Comparison of ENCODE assay signal across 11 cellular contexts in the genomic region with DNA sequence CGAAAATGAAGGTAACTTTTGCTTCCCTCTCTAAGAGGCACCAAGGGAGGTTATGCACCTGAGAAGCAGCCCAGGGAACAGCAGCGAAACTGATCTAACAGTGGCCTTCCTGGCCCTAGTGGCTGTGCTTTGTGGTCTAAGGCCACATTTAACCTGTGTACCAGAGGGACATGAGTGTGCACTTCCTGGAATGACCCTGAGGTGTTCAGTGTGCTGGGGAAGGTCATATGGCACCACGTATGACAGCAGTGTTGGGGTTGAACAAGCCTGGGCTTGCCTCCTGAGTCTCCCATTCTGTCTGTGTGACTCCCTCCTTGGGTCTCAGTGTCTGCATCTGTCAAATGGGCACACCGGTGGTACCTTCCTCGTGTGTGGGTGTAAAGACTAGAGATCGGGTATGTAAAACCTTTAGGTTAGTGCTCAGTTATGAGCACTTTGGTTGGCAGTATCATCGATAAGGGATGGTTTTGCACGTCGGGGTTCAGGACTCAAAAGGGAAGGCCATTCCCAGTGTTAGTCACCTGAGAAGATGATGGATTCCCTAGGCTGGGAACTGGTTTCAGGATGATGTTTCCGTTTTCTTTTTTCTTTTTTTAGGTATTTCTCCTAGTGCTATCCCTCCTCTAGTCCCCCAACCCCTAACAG. TPM values are rescaled to one million over a fixed set of nuclear protein-coding genes. Genes with fewer than 3 reads are reported as not detected.
DNase-seq lines count a peak whose midpoint lies in the region; ATAC-seq and TF ChIP-seq lines count a peak whose summit lies in the region.
"Had no signal": no experiment of that assay in that cellular context is flagged by ENCODE, and none has a peak within 500 bp of the region (broad histone marks: within the 10 kb centered on the region; RNA-seq: fewer than 3 reads in every experiment).

No MANE protein-coding gene starts in this region.

- CTCF ChIA-PET in T-cell (lab: Charles Lee), result no interaction called here

- POLR2A ChIA-PET in T-cell (lab: Charles Lee), result no interaction called here

- in situ Hi-C loops in GM13976 (cut with MboI; ENCODE audit: low sequenced_read_pairs, unreplicated experiment), result no loop called here

- H3K4me3 Mint-ChIP-seq in central memory CD8-positive, alpha-beta T cell, result peak overlapping the region; percentile 56
- H3K4me3 Mint-ChIP-seq in T-cell, result no peak overlapping the region

- DNase-seq in GM13976 (ENCODE audit: low spot score) (peak; percentile 28), NCI-H187 (lab: John Stamatoyannopoulos, UW) (no peak), T-cell (no peak), 8988T (no peak), NOMO-1 treated with DMSO at 0.1 percent for 48 hours (lab: John Stamatoyannopoulos, UW; ENCODE audit: unreplicated experiment) (no peak)
- no peak for DNase-seq in central memory CD8-positive, alpha-beta T cell (ENCODE audit: low spot score in 2 of 2)
- DNase-seq: left cardiac atrium, NCI-H2171 had no signal

- H3K4me1 Mint-ChIP-seq in central memory CD8-positive, alpha-beta T cell, result peaks cover 74% of the 10 kb centered on the region
- peaks cover 0 to 46% (median 5%) of the 10 kb centered on the region in 3 donors for H3K4me1 Mint-ChIP-seq in T-cell

- H3K27ac Mint-ChIP-seq in central memory CD8-positive, alpha-beta T cell (ENCODE audit: low read depth), result peak overlapping the region; percentile 88
- H3K27ac Mint-ChIP-seq in T-cell, result no peak overlapping the region
- H3K27ac Mint-ChIP-seq: activated T-helper 2 cell treated with anti-CD3 and anti-CD28 coated beads, Interferon-gamma antibody, Interleukin-2, Interleukin-4, amounts not matched to agents 10 μg/mL and 5 μg/mL and 100 μg/mL, durations not matched to agents 14 hours and 24 hours and 36 hours had no signal

- peak; percentile 37 for ATAC-seq in GM19463 (IDR thresholded peaks at IDR 0.05; ENCODE audit: unreplicated experiment)
- peak; percentile 36 for ATAC-seq in HG03159 (IDR thresholded peaks at IDR 0.05; ENCODE audit: unreplicated experiment)
- peak; percentile 25 for ATAC-seq in central memory CD8-positive, alpha-beta T cell (replicated peaks; ENCODE audit: extremely low read depth, poor library complexity, severe bottlenecking)
- ATAC-seq in T-cell (replicated peaks in 1 of 4), result no peak
- ATAC-seq: left cardiac atrium had no signal

- no peak for TF ChIP-seq CTCF in GM13976 (IDR thresholded peaks at IDR 0.05; ENCODE audit: borderline replicate concordance, control extremely low read depth, extremely low read depth, insufficient read depth, missing control alignments)

- no peaks in the 10 kb centered on the region for H3K27me3 Mint-ChIP-seq in central memory CD8-positive, alpha-beta T cell
- H3K27me3 Mint-ChIP-seq in T-cell, result peaks cover 0 to 7% of the 10 kb centered on the region in 2 donors

- H3K9me3 Mint-ChIP-seq in central memory CD8-positive, alpha-beta T cell, result no peaks in the 10 kb centered on the region
- H3K9me3 Mint-ChIP-seq in T-cell, result no peaks in the 10 kb centered on the region

- H3K36me3 Mint-ChIP-seq in central memory CD8-positive, alpha-beta T cell (ENCODE audit: insufficient read depth), result no peaks in the 10 kb centered on the region
- H3K36me3 Mint-ChIP-seq in T-cell, result no peaks in the 10 kb centered on the region

RNA-seq across cellular contexts. Expression of a gene that starts 31.9 kb away (rescaled TPM):
- 10 to 100 TPM in 4 of 5 donors, 1 to 10 TPM in 1; 7.5 to 27.1 (median 12.1) TPM for total RNA-seq in T-cell

Comparison
In these comparisons a context has a peak if more than half of its experiments do, and no peak if none do; other contexts are left out.
1. ATAC-seq: peak in GM19463 (single experiment), HG03159 (single experiment) and central memory CD8-positive, alpha-beta T cell (single experiment); none in T-cell (0 of 4).